In the genomic region with DNA sequence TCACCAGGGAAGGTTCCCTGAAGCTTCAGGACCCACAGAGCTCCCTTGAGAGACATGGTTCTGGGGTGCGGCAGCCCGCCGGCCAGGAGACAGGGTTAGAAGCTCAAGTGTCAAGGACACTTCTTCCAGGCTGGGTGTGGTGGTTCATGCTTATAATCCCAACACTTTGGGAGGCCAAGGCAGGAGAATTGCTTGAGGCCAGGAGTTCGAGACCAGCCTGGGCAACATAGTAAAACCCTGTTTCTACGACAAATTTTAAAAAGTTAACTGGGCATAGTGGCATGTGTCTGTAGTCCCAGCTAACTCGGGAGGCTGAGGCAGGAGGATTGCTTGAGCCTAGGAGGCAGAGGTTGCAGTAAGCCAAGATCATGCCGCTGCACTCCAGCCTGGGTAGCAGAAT, we compare ENCODE assay signal across 9 cellular contexts. TPM values are rescaled to one million over a fixed set of nuclear protein-coding genes. Genes with fewer than 3 reads are reported as not detected.
A peak's percentile ranks its signal among the peaks of the same experiment; 100 is the strongest.
DNase-seq lines count a peak whose midpoint lies in the region; ATAC-seq and TF ChIP-seq lines count a peak whose summit lies in the region.
"Not testable (repeated sequence)": the region's sequence is repeated elsewhere in the genome, so short reads cannot be mapped to it uniquely, and the experiment has no call there.
"Had no signal": no experiment of that assay in that cellular context is flagged by ENCODE, and none has a peak within 500 bp of the region (broad histone marks: within the 10 kb centered on the region; RNA-seq: fewer than 3 reads in every experiment).

No MANE protein-coding gene starts in this region.

- H3K56ac ChIP-seq in mesendoderm (ENCODE audit: low read length), result not testable (repeated sequence)

- ATAC-seq in heart left ventricle, result not testable (repeated sequence)

- TF ChIP-seq POLR2A in heart left ventricle (IDR thresholded peaks at IDR 0.05); spleen (IDR thresholded peaks at IDR 0.05): not testable (repeated sequence)

- not testable (repeated sequence) for H4K5ac ChIP-seq in mesendoderm (ENCODE audit: low read length)

- intact Hi-C loops in heart left ventricle (cut with DNase I), result loop anchor here in 1 of 10 donors (2.0 kb wide), 1 partner anchor 30 kb away; a partner anchor contains a TSS
- intact Hi-C loops in spleen (cut with DNase I; ENCODE audit: low total_unique reads), result not testable (repeated sequence)

- H3K9ac ChIP-seq in mesendoderm (ENCODE audit: low read length); rectal smooth muscle tissue (ENCODE audit: low read length): not testable (repeated sequence)

- H4K8ac ChIP-seq in mesendoderm (ENCODE audit: low read depth, low read length), result not testable (repeated sequence)

- H3K27me3 Mint-ChIP-seq in activated naive CD4-positive, alpha-beta T cell treated with anti-CD3 and anti-CD28 coated beads, Interleukin-2, amount 10 ng/mL, durations not matched to agents 7 days and 5 days, result peaks cover 15% of the 10 kb centered on the region

- CTCF ChIA-PET in activated naive CD4-positive, alpha-beta T cell treated with anti-CD3 and anti-CD28 coated beads, Interleukin-2, amount 10 ng/mL, durations not matched to agents 7 days and 5 days (lab: Charles Lee), result interaction anchor here (1.2 kb wide), 1 partner anchor 161 kb away, joined by 3 read pairs; no protein-coding TSS in a partner anchor

- H3K79me2 ChIP-seq in mesendoderm (ENCODE audit: control insufficient read depth, insufficient read depth, low read length), result not testable (repeated sequence)

- H3K36me3 ChIP-seq in heart left ventricle; right atrium auricular region; mesendoderm (ENCODE audit: control insufficient read depth, insufficient read depth, low read length); rectal smooth muscle tissue (ENCODE audit: control insufficient read depth, insufficient read depth, low read length); spleen: not testable (repeated sequence)

- peak; percentile 1 for DNase-seq in activated naive CD4-positive, alpha-beta T cell treated with anti-CD3 and anti-CD28 coated beads, Interleukin-2, amount 10 ng/mL, durations not matched to agents 7 days and 5 days
- not testable (repeated sequence) for DNase-seq in heart left ventricle, mesendoderm, spleen
- DNase-seq in right atrium auricular region (ENCODE audit: low spot score), result peak; percentile 36

- H3K27me3 ChIP-seq in heart left ventricle; right atrium auricular region; mesendoderm (ENCODE audit: insufficient read depth, low read length, poor library complexity); rectal smooth muscle tissue (ENCODE audit: control insufficient read depth, insufficient read depth, low read length); spleen (replicated peaks in 1 of 7): not testable (repeated sequence)

- not testable (repeated sequence) for H3K4me1 Mint-ChIP-seq in activated naive CD4-positive, alpha-beta T cell treated with anti-CD3 and anti-CD28 coated beads, Interleukin-2, amount 10 ng/mL, durations not matched to agents 7 days and 5 days

- not testable (repeated sequence) for H3K36me3 Mint-ChIP-seq in activated naive CD4-positive, alpha-beta T cell treated with anti-CD3 and anti-CD28 coated beads, Interleukin-2, amount 10 ng/mL, durations not matched to agents 7 days and 5 days

- not testable (repeated sequence) for H3K4me3 ChIP-seq in heart left ventricle; right atrium auricular region; mesendoderm (ENCODE audit: low read length); rectal smooth muscle tissue (ENCODE audit: low read length); spleen

- peak overlapping the region; percentile 89 for H3K23ac ChIP-seq in mesendoderm (ENCODE audit: low read length)

- not testable (repeated sequence) for H3K79me1 ChIP-seq in mesendoderm (ENCODE audit: low read length)

- not testable (repeated sequence) for H3K4me3 Mint-ChIP-seq in activated naive CD4-positive, alpha-beta T cell treated with anti-CD3 and anti-CD28 coated beads, Interleukin-2, amount 10 ng/mL, durations not matched to agents 7 days and 5 days

- not testable (repeated sequence) for H3K4me2 ChIP-seq in mesendoderm (ENCODE audit: low read length)

- H3K4ac ChIP-seq in mesendoderm (ENCODE audit: low read depth, low read length), result not testable (repeated sequence)

- not testable (repeated sequence) for H2BK120ac ChIP-seq in mesendoderm (ENCODE audit: low read depth, low read length)

- H2BK5ac ChIP-seq in mesendoderm (ENCODE audit: low read length), result not testable (repeated sequence)

- H3K27ac ChIP-seq in heart left ventricle, result peak overlapping the region in 10 of 12 donors; percentile 15 to 69 (median 56)
- H3K27ac ChIP-seq in right atrium auricular region; mesendoderm (ENCODE audit: low read depth, low read length): not testable (repeated sequence)
- peak overlapping the region; percentile 6 for H3K27ac ChIP-seq in rectal smooth muscle tissue (ENCODE audit: low read depth, low read length)
- peak overlapping the region in 7 of 8 donors; percentile 24 to 71 (median 58) for H3K27ac ChIP-seq in spleen

- not testable (repeated sequence) for H3K9me3 ChIP-seq in heart left ventricle, right atrium auricular region, spleen

- not testable (repeated sequence) for TF ChIP-seq CTCF in heart left ventricle (IDR thresholded peaks at IDR 0.05); right atrium auricular region (IDR thresholded peaks at IDR 0.05); spleen (IDR thresholded peaks at IDR 0.05 in 8 of 11, conservative IDR thresholded peaks at IDR 0.05 in 3 of 11)

- H3K27ac Mint-ChIP-seq in activated naive CD4-positive, alpha-beta T cell treated with anti-CD3 and anti-CD28 coated beads, Interleukin-2, amount 10 ng/mL, durations not matched to agents 7 days and 5 days, result not testable (repeated sequence)

- H3K4me1 ChIP-seq in heart left ventricle, result peaks cover 3 to 67% (median 47%) of the 10 kb centered on the region in 12 donors
- peaks cover 0 to 47% of the 10 kb centered on the region in 2 donors for H3K4me1 ChIP-seq in right atrium auricular region
- H3K4me1 ChIP-seq in mesendoderm (ENCODE audit: control insufficient read depth, low read depth, low read length); rectal smooth muscle tissue (ENCODE audit: control insufficient read depth, insufficient read depth, low read length): not testable (repeated sequence)
- H3K4me1 ChIP-seq in spleen, result peaks cover 5 to 55% (median 23%) of the 10 kb centered on the region in 6 donors

- not testable (repeated sequence) for H3K9me3 Mint-ChIP-seq in activated naive CD4-positive, alpha-beta T cell treated with anti-CD3 and anti-CD28 coated beads, Interleukin-2, amount 10 ng/mL, durations not matched to agents 7 days and 5 days

- not testable (repeated sequence) for H3K18ac ChIP-seq in mesendoderm (ENCODE audit: low read length)

- H2BK15ac ChIP-seq in mesendoderm (replicated peaks; ENCODE audit: low read depth), result not testable (repeated sequence)

- H2AK5ac ChIP-seq in mesendoderm (ENCODE audit: low read length), result not testable (repeated sequence)

- 92 to 96% (median 94%) methylated on average over 7 of the region's 7 CpGs for WGBS in heart left ventricle, 4 donors
- no CpG with 5 or more reads among the region's 7 CpGs for WGBS in mesendoderm (ENCODE audit: extremely low coverage, insufficient coverage, low lambda C conversion rate)
- 81 to 91% (median 88%) methylated on average over 7 of the region's 7 CpGs for WGBS in spleen, 5 donors

RNA-seq across cellular contexts. Expression of a gene that starts 30.9 kb away (rescaled TPM):
- total RNA-seq in heart left ventricle (10 to 100 TPM; 42.5 to 81.6 (median 62.4) TPM), right atrium auricular region (10 to 100 TPM; 17.9 to 56.8 TPM), spleen (10 to 100 TPM in 5 of 7 donors, 1 to 10 TPM in 2; 6.7 to 36.4 (median 14.7) TPM)
- polyA plus RNA-seq in heart left ventricle (10 to 100 TPM; 17.0 to 48.6 TPM), spleen (1 to 10 TPM; 2.1 to 5.3 (median 2.1) TPM)
- 1.5 TPM for polyA plus RNA-seq in mesendoderm (2013, experiment 1 of 2)
- polyA plus RNA-seq in mesendoderm (2013, experiment 2 of 2), result 1.5 TPM
- total RNA-seq: CD4-positive, alpha-beta T cell had no signal
- polyA plus RNA-seq: CD14-positive monocyte; CD8-positive, alpha-beta memory T cell had no signal
